In the genomic region with DNA sequence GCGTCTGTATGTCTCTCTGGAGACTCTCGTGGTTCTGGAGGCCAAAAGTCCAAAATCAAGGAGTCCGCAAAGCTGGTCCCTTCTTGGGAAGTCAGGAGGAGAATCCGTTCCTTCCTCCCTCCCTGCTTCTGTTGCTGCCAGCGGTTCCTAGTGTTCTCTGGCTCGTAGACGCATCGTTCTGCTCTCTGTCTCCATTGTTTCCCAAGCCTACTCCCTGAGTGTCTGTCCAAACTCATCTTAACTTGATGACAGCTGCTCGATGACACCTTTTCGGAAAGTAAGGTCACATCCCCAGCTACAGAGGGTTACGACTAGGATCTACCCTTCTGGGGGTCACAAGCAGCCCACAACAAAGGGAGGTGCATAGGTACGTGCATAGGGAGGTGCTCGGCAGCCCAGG, we compare ENCODE assay signal across 19 cellular contexts.
"Had no signal": no experiment of that assay in that cellular context is flagged by ENCODE, and none has a peak within 500 bp of the region (broad histone marks: within the 10 kb centered on the region; RNA-seq: fewer than 3 reads in every experiment).

No MANE protein-coding gene starts in this region.

- DNase-seq: activated CD4-positive, alpha-beta T cell treated with anti-CD3 and anti-CD28 coated beads for 48 hours; activated CD4-positive, alpha-beta T cell treated with anti-CD3 and anti-CD28 coated beads, Interleukin-2, amount 50 U/mL, for 4 hours; activated gamma-delta T cell treated with Interleukin-2 at 50 U/mL for 16 hours; activated naive CD4-positive, alpha-beta T cell treated with anti-CD3 and anti-CD28 coated beads, Interleukin-2, amount 10 ng/mL, durations not matched to agents 7 days and 5 days; activated naive CD8-positive, alpha-beta T cell treated with anti-CD3 and anti-CD28 coated beads for 36 hours; activated T-cell treated with anti-CD3 and anti-CD28 coated beads for 4 hours; activated T-cell treated with anti-CD3 and anti-CD28 coated beads, Interleukin-2, amount 50 U/mL, for 72 hours; brain microvascular endothelial cell; Karpas-422; MM.1S; NCI-H1105 treated with DMSO at 0.1 percent for 48 hours; NCI-H146; NCI-H187 treated with DMSO at 0.1 percent for 48 hours; NCI-H2081 treated with DMSO at 0.1 percent for 48 hours; NCI-H446; PC-3; SHP77 treated with DMSO at 0.1 percent for 48 hours had no signal

- H3K36me3 ChIP-seq: brain microvascular endothelial cell had no signal

- H3K4me3 ChIP-seq: K562 had no signal

- H3K27ac ChIP-seq: brain microvascular endothelial cell had no signal

- ATAC-seq: activated CD4-positive, CD25-positive, alpha-beta regulatory T cell treated with anti-CD3 and anti-CD28 coated beads, Interleukin-2, amount 50 U/mL, for 24 hours; activated T-cell treated with anti-CD3 and anti-CD28 coated beads, Interleukin-2, amount 50 U/mL, for 72 hours; K562; PC-3 had no signal
